ENCODE assay signal across 3 cellular contexts in the genomic region with DNA sequence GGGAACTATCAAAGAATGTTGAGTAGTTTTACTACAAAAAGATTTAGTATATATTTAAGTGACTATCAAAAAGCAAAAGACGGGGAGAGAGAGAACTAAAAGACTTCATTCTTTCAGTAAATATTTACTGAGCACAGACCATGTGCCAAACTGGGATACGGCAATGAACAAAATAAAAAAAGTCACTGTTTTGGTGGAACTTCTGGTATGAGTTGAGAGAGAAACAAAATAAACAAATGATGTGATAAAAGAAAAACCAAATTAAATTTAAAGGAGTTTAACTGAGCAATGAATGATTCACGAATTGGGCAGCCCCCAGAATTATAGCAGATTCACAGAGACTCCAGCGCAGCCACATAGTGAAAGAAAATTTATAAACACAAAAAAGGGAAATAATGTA.
TF ChIP-seq lines count a peak whose summit lies in the region.

No MANE protein-coding gene starts in this region.

TF ChIP-seq in SK-N-SH, 30 proteins besides CTCF, POLR2A, EP300 and RAD21:
- no peak for TF ChIP-seq RXRA (IDR thresholded peaks at IDR 0.05; ENCODE audit: borderline replicate concordance, low read depth)

TF ChIP-seq in SK-N-SH treated with all-trans-retinoic acid at 6 μM for 48 hours, 23 proteins besides CTCF, POLR2A, EP300 and RAD21:
- TF ChIP-seq OSR1 (CRISPR knock-in tag; IDR thresholded peaks at IDR 0.05): no peak
- no peak for TF ChIP-seq TCF4 (CRISPR knock-in tag; IDR thresholded peaks at IDR 0.05; ENCODE audit: borderline replicate concordance)
- no peak for TF ChIP-seq CSDC2 (CRISPR knock-in tag; IDR thresholded peaks at IDR 0.05)
- TF ChIP-seq, protein P1, sequence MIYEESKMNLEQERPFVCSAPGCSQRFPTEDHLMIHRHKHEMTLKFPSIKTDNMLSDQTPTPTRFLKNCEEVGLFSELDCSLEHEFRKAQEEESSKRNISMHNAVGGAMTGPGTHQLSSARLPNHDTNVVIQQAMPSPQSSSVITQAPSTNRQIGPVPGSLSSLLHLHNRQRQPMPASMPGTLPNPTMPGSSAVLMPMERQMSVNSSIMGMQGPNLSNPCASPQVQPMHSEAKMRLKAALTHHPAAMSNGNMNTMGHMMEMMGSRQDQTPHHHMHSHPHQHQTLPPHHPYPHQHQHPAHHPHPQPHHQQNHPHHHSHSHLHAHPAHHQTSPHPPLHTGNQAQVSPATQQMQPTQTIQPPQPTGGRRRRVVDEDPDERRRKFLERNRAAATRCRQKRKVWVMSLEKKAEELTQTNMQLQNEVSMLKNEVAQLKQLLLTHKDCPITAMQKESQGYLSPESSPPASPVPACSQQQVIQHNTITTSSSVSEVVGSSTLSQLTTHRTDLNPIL (CRISPR knock-in tag; IDR thresholded peaks at IDR 0.05; ENCODE audit: low read depth): no peak
- TF ChIP-seq ZNF8 (CRISPR knock-in tag; IDR thresholded peaks at IDR 0.05): no peak
- TF ChIP-seq, protein P2, sequence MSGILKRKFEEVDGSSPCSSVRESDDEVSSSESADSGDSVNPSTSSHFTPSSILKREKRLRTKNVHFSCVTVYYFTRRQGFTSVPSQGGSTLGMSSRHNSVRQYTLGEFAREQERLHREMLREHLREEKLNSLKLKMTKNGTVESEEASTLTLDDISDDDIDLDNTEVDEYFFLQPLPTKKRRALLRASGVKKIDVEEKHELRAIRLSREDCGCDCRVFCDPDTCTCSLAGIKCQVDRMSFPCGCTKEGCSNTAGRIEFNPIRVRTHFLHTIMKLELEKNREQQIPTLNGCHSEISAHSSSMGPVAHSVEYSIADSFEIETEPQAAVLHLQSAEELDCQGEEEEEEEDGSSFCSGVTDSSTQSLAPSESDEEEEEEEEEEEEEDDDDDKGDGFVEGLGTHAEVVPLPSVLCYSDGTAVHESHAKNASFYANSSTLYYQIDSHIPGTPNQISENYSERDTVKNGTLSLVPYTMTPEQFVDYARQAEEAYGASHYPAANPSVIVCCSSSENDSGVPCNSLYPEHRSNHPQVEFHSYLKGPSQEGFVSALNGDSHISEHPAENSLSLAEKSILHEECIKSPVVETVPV (CRISPR knock-in tag; IDR thresholded peaks at IDR 0.05): no peak
- no peak for TF ChIP-seq GLIS3 (CRISPR knock-in tag; IDR thresholded peaks at IDR 0.05)
- TF ChIP-seq ZFP30 (CRISPR knock-in tag; IDR thresholded peaks at IDR 0.05): no peak
- TF ChIP-seq ISL1 (CRISPR knock-in tag; IDR thresholded peaks at IDR 0.05): no peak
- TF ChIP-seq, protein P3, sequence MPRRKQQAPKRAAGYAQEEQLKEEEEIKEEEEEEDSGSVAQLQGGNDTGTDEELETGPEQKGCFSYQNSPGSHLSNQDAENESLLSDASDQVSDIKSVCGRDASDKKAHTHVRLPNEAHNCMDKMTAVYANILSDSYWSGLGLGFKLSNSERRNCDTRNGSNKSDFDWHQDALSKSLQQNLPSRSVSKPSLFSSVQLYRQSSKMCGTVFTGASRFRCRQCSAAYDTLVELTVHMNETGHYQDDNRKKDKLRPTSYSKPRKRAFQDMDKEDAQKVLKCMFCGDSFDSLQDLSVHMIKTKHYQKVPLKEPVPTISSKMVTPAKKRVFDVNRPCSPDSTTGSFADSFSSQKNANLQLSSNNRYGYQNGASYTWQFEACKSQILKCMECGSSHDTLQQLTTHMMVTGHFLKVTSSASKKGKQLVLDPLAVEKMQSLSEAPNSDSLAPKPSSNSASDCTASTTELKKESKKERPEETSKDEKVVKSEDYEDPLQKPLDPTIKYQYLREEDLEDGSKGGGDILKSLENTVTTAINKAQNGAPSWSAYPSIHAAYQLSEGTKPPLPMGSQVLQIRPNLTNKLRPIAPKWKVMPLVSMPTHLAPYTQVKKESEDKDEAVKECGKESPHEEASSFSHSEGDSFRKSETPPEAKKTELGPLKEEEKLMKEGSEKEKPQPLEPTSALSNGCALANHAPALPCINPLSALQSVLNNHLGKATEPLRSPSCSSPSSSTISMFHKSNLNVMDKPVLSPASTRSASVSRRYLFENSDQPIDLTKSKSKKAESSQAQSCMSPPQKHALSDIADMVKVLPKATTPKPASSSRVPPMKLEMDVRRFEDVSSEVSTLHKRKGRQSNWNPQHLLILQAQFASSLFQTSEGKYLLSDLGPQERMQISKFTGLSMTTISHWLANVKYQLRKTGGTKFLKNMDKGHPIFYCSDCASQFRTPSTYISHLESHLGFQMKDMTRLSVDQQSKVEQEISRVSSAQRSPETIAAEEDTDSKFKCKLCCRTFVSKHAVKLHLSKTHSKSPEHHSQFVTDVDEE (CRISPR knock-in tag; IDR thresholded peaks at IDR 0.05): no peak
- TF ChIP-seq ZNF70 (CRISPR knock-in tag; IDR thresholded peaks at IDR 0.05): no peak
- no peak for TF ChIP-seq BACH2 (CRISPR knock-in tag; IDR thresholded peaks at IDR 0.05; ENCODE audit: borderline replicate concordance)
- TF ChIP-seq TOX (CRISPR knock-in tag; IDR thresholded peaks at IDR 0.05; ENCODE audit: borderline replicate concordance): no peak
- no peak for TF ChIP-seq SNAI2 (CRISPR knock-in tag; IDR thresholded peaks at IDR 0.05)
- no peak for TF ChIP-seq ARNTL (CRISPR knock-in tag; IDR thresholded peaks at IDR 0.05; ENCODE audit: borderline replicate concordance, low read depth)
- TF ChIP-seq ESRRG (CRISPR knock-in tag; IDR thresholded peaks at IDR 0.05): no peak
- TF ChIP-seq RARB (CRISPR knock-in tag; IDR thresholded peaks at IDR 0.05): no peak
- TF ChIP-seq, protein P4, sequence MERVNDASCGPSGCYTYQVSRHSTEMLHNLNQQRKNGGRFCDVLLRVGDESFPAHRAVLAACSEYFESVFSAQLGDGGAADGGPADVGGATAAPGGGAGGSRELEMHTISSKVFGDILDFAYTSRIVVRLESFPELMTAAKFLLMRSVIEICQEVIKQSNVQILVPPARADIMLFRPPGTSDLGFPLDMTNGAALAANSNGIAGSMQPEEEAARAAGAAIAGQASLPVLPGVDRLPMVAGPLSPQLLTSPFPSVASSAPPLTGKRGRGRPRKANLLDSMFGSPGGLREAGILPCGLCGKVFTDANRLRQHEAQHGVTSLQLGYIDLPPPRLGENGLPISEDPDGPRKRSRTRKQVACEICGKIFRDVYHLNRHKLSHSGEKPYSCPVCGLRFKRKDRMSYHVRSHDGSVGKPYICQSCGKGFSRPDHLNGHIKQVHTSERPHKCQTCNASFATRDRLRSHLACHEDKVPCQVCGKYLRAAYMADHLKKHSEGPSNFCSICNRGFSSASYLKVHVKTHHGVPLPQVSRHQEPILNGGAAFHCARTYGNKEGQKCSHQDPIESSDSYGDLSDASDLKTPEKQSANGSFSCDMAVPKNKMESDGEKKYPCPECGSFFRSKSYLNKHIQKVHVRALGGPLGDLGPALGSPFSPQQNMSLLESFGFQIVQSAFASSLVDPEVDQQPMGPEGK (CRISPR knock-in tag; IDR thresholded peaks at IDR 0.05; ENCODE audit: borderline replicate concordance): no peak
- TF ChIP-seq ZFP3 (CRISPR knock-in tag; IDR thresholded peaks at IDR 0.05): no peak
- no peak for TF ChIP-seq PPARA (CRISPR knock-in tag; IDR thresholded peaks at IDR 0.05; ENCODE audit: borderline replicate concordance)

TF ChIP-seq in K562, 482 proteins besides CTCF, POLR2A, EP300 and RAD21:
- no peak for TF ChIP-seq MIER1 (IDR thresholded peaks at IDR 0.05; ENCODE audit: low read depth)
- no peak for TF ChIP-seq NR3C1 (CRISPR knock-in tag; IDR thresholded peaks at IDR 0.05)
- no peak for TF ChIP-seq ETV5 (CRISPR knock-in tag; IDR thresholded peaks at IDR 0.05; ENCODE audit: low read depth)
- TF ChIP-seq, protein P5, sequence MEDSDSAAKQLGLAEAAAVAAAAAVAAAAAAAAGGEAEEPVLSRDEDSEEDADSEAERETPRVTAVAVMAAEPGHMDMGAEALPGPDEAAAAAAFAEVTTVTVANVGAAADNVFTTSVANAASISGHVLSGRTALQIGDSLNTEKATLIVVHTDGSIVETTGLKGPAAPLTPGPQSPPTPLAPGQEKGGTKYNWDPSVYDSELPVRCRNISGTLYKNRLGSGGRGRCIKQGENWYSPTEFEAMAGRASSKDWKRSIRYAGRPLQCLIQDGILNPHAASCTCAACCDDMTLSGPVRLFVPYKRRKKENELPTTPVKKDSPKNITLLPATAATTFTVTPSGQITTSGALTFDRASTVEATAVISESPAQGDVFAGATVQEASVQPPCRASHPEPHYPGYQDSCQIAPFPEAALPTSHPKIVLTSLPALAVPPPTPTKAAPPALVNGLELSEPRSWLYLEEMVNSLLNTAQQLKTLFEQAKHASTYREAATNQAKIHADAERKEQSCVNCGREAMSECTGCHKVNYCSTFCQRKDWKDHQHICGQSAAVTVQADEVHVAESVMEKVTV (CRISPR knock-in tag; IDR thresholded peaks at IDR 0.05): no peak
- TF ChIP-seq NFIX (CRISPR knock-in tag; IDR thresholded peaks at IDR 0.05; ENCODE audit: low read depth): no peak
